ENCODE assay signal across 25 cellular contexts in the genomic region with DNA sequence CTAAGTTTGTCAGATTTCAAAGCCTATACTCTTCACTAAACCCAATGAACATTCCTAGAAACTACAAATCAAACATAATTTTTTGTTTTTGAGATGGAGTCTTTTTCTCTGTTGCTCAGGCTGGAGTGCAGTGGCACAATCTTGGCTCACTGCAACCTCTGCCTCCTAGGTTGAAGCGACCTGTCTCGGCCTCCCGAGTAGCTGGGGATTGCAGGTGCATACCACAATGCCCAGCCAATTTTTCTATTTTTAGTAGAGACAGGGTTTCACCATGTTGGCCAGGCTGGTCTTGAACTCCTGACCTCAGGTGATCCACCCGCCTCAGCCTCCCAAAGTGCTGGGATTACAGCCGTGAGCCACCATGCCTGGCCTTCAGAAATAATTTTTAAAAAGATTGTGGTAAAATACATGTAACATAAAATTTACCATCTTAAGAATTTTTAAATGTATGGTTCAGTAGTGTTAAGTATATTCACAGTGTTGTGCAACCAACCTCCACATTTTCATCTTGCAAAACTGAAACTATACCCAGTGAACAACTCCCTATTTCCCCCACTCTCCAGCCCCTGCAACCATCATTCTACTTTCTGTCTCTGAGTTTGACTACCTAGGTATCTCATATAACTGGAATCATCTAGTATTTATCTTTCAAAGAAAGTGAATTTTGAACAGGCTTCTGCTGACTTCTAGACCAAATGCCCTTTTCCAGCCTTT. TPM values are rescaled to one million over a fixed set of nuclear protein-coding genes. Genes with fewer than 3 reads are reported as not detected.
DNase-seq lines count a peak whose midpoint lies in the region; ATAC-seq and TF ChIP-seq lines count a peak whose summit lies in the region.
"Had no signal": no experiment of that assay in that cellular context is flagged by ENCODE, and none has a peak within 500 bp of the region (broad histone marks: within the 10 kb centered on the region; RNA-seq: fewer than 3 reads in every experiment).

No MANE protein-coding gene starts in this region.

- H3K23ac ChIP-seq in trophoblast cell (ENCODE audit: low read length) = no peak overlapping the region

- H3K4me3 ChIP-seq in MM.1S (ENCODE audit: low read length) (no peak overlapping the region), psoas muscle (no peak overlapping the region), trophoblast cell (ENCODE audit: low read depth, low read length) (no peak overlapping the region)
- H3K4me3 ChIP-seq: gastroesophageal sphincter, ovary, SJSA1, tibial nerve had no signal

- WGBS in psoas muscle, 3 donors = 26 to 53% (median 37%) methylated on average over 5 of the region's 5 CpGs
- WGBS in trophoblast cell (ENCODE audit: extremely low coverage, insufficient coverage, insufficient read length) = no CpG with 5 or more reads among the region's 5 CpGs

- peaks cover 23% of the 10 kb centered on the region for H3K4me1 ChIP-seq in MM.1S (ENCODE audit: low read length)
- H3K4me1 ChIP-seq in psoas muscle = peaks cover 7% of the 10 kb centered on the region
- H3K4me1 ChIP-seq in trophoblast cell (ENCODE audit: control insufficient read depth in 1 of 2, insufficient read depth in 2 of 2, low read length in 2 of 2) = no peaks in the 10 kb centered on the region
- H3K4me1 ChIP-seq: gastroesophageal sphincter, tibial nerve had no signal

- CTCF ChIA-PET in activated naive CD4-positive, alpha-beta T cell treated with anti-CD3 and anti-CD28 coated beads for 36 hours (lab: Charles Lee) = interaction anchor here (0.6 to 1.4 kb wide), 5 partner anchors 9 to 62 kb away, joined by 3 read pairs; no protein-coding TSS in a partner anchor
- CTCF ChIA-PET in activated B cell treated with CpG ODN at 0.5 μM for 24 hours (lab: Charles Lee) = no interaction called here

- no peaks in the 10 kb centered on the region for H3K79me1 ChIP-seq in trophoblast cell (ENCODE audit: low read length)

- no peak overlapping the region for H2BK12ac ChIP-seq in trophoblast cell (ENCODE audit: low read length)

- H3K9me2 ChIP-seq in MM.1S (replicated peaks; ENCODE audit: insufficient read depth, low read length) = no peaks in the 10 kb centered on the region

- TF ChIP-seq CTCF in MM.1S (IDR thresholded peaks at IDR 0.05; ENCODE audit: low read length) (no peak), activated B cell treated with CpG ODN at 0.5 μM for 24 hours (IDR thresholded peaks at IDR 0.05) (no peak), psoas muscle (IDR thresholded peaks at IDR 0.05) (no peak)

- H3K36me3 ChIP-seq in MM.1S (replicated peaks; ENCODE audit: insufficient read depth, low read length) (peaks cover 18% of the 10 kb centered on the region), psoas muscle (ENCODE audit: insufficient read depth in 1 of 2, low read depth in 1 of 2) (peaks cover 20 to 89% of the 10 kb centered on the region in 2 donors), trophoblast cell (ENCODE audit: control insufficient read depth in 1 of 2, insufficient read depth in 2 of 2, low read length in 2 of 2) (peaks cover 48 to 60% of the 10 kb centered on the region in 2 experiments)
- H3K36me3 ChIP-seq: ovary had no signal

- no peak overlapping the region for H4K91ac ChIP-seq in trophoblast cell (ENCODE audit: low read depth, low read length)

- H4K8ac ChIP-seq in trophoblast cell (ENCODE audit: low read depth, low read length) = no peak overlapping the region

- H3K27me3 Mint-ChIP-seq in activated naive CD4-positive, alpha-beta T cell treated with anti-CD3 and anti-CD28 coated beads for 36 hours (ENCODE audit: low read depth) = no peaks in the 10 kb centered on the region
- no peaks in the 10 kb centered on the region for H3K27me3 Mint-ChIP-seq in activated B cell treated with CpG ODN at 0.5 μM for 24 hours
- H3K27me3 Mint-ChIP-seq: stimulated activated naive B cell treated with anti-CD40 and anti-IgM and Interleukin-4, amounts not matched to agents 10 μg/mL and 1 μg/mL and 100 μg/mL, for 72 hours had no signal

- no peak overlapping the region for H4K12ac ChIP-seq in trophoblast cell (ENCODE audit: low read depth, low read length)

- H3K4me3 Mint-ChIP-seq in activated naive CD4-positive, alpha-beta T cell treated with anti-CD3 and anti-CD28 coated beads for 36 hours = no peak overlapping the region
- no peak overlapping the region for H3K4me3 Mint-ChIP-seq in activated B cell treated with CpG ODN at 0.5 μM for 24 hours
- H3K4me3 Mint-ChIP-seq: stimulated activated naive B cell treated with anti-CD40 and anti-IgM and Interleukin-4, amounts not matched to agents 10 μg/mL and 1 μg/mL and 100 μg/mL, for 72 hours had no signal

- H3K27ac ChIP-seq in MM.1S (ENCODE audit: low read length) (peak overlapping the region; percentile 52; the same call in 1 of the 2 replicates), psoas muscle (peak overlapping the region; percentile 50), trophoblast cell (ENCODE audit: low read depth, low read length) (no peak overlapping the region)
- H3K27ac ChIP-seq: gastroesophageal sphincter, ovary, SJSA1, tibial nerve had no signal

- H3K14ac ChIP-seq in trophoblast cell (ENCODE audit: low read length) = no peak overlapping the region

- no peak overlapping the region for H2BK5ac ChIP-seq in trophoblast cell (ENCODE audit: low read depth, low read length, poor library complexity)

- H2AFZ ChIP-seq in MM.1S (ENCODE audit: low read length) (no peak overlapping the region), trophoblast cell (ENCODE audit: insufficient read depth, low read length, poor library complexity) (no peak overlapping the region)

- no peak overlapping the region for H3K18ac ChIP-seq in trophoblast cell (ENCODE audit: low read length)

- POLR2A ChIA-PET in activated B cell treated with CpG ODN at 0.5 μM for 24 hours (lab: Charles Lee) = interaction anchor here (0.6 kb wide), 1 partner anchor 233 kb away, joined by 5 read pairs; no protein-coding TSS in a partner anchor

- intact Hi-C loops in activated naive CD4-positive, alpha-beta T cell treated with anti-CD3 and anti-CD28 coated beads for 36 hours (cut with micrococcal nuclease) = no loop called here
- intact Hi-C loops in activated B cell treated with CpG ODN at 0.5 μM for 24 hours (cut with micrococcal nuclease) (no loop called here), psoas muscle (cut with DNase I) (loop anchor here in 1 of 2 donors (10.0 kb wide), 1 partner anchor 56 kb away; no protein-coding TSS in a partner anchor)

- H3K9me3 Mint-ChIP-seq in activated naive CD4-positive, alpha-beta T cell treated with anti-CD3 and anti-CD28 coated beads for 36 hours = no peaks in the 10 kb centered on the region
- no peaks in the 10 kb centered on the region for H3K9me3 Mint-ChIP-seq in activated B cell treated with CpG ODN at 0.5 μM for 24 hours
- H3K9me3 Mint-ChIP-seq: stimulated activated naive B cell treated with anti-CD40 and anti-IgM and Interleukin-4, amounts not matched to agents 10 μg/mL and 1 μg/mL and 100 μg/mL, for 72 hours had no signal

- no peaks in the 10 kb centered on the region for H4K20me1 ChIP-seq in MM.1S (ENCODE audit: insufficient read depth, low read length)

- H3K4me1 Mint-ChIP-seq in activated naive CD4-positive, alpha-beta T cell treated with anti-CD3 and anti-CD28 coated beads for 36 hours (ENCODE audit: low read depth) = peaks cover 50% of the 10 kb centered on the region
- H3K4me1 Mint-ChIP-seq in activated B cell treated with CpG ODN at 0.5 μM for 24 hours = peaks cover 1% of the 10 kb centered on the region

- H3K36me3 Mint-ChIP-seq in activated naive CD4-positive, alpha-beta T cell treated with anti-CD3 and anti-CD28 coated beads for 36 hours (ENCODE audit: low read depth) = peaks cover 47% of the 10 kb centered on the region
- peaks cover 72% of the 10 kb centered on the region for H3K36me3 Mint-ChIP-seq in activated B cell treated with CpG ODN at 0.5 μM for 24 hours (ENCODE audit: low read depth)

- H3K27ac Mint-ChIP-seq in activated naive CD4-positive, alpha-beta T cell treated with anti-CD3 and anti-CD28 coated beads for 36 hours = peak overlapping the region; percentile 47
- H3K27ac Mint-ChIP-seq in activated B cell treated with CpG ODN at 0.5 μM for 24 hours = peak overlapping the region; percentile 42

- no peak overlapping the region for H3K4ac ChIP-seq in trophoblast cell (ENCODE audit: low read depth, low read length)

- ATAC-seq in activated B cell treated with CpG ODN at 0.5 μM for 24 hours (ENCODE audit: low read depth) = no peak
- ATAC-seq in psoas muscle = peak; percentile 51 to 69 (median 55)
- ATAC-seq in GM19452 (IDR thresholded peaks at IDR 0.05; ENCODE audit: unreplicated experiment) = no peak
- ATAC-seq: activated CD4-positive, CD25-positive, alpha-beta regulatory T cell treated with anti-CD3 and anti-CD28 coated beads, Interleukin-2, amount 50 U/mL, for 24 hours; gastroesophageal sphincter; sciatic nerve; stimulated activated naive B cell treated with anti-CD40 and anti-IgM and Interleukin-4, amounts not matched to agents 10 μg/mL and 1 μg/mL and 100 μg/mL, for 72 hours had no signal

- no peaks in the 10 kb centered on the region for H3K9me3 ChIP-seq in MM.1S (replicated peaks; ENCODE audit: insufficient read depth, low read length)
- H3K9me3 ChIP-seq in psoas muscle = no peaks in the 10 kb centered on the region
- no peaks in the 10 kb centered on the region for H3K9me3 ChIP-seq in trophoblast cell (ENCODE audit: insufficient read depth, low read depth, low read length)
- H3K9me3 ChIP-seq: gastroesophageal sphincter, ovary, SJSA1, tibial nerve had no signal

- H2BK120ac ChIP-seq in trophoblast cell (ENCODE audit: insufficient read depth, low read length, poor library complexity) = no peak overlapping the region

- no peak overlapping the region for H2AK5ac ChIP-seq in trophoblast cell (ENCODE audit: low read length)

- peaks cover 24% of the 10 kb centered on the region for H3F3A ChIP-seq in MM.1S (ENCODE audit: insufficient read depth, low read length)

- H3K79me2 ChIP-seq in MM.1S (ENCODE audit: low read length) = peaks cover 24% of the 10 kb centered on the region
- H3K79me2 ChIP-seq in trophoblast cell (ENCODE audit: control insufficient read depth, insufficient read depth, low read length, poor library complexity) = no peaks in the 10 kb centered on the region

- peak overlapping the region; percentile 8; the same call in 1 of the 2 replicates for H3K4me2 ChIP-seq in MM.1S (ENCODE audit: low read depth, low read length)
- H3K4me2 ChIP-seq in trophoblast cell (ENCODE audit: low read length) = no peak overlapping the region

- H3K9ac ChIP-seq in MM.1S (ENCODE audit: low read length) (no peak overlapping the region), trophoblast cell (ENCODE audit: low read length) (no peak overlapping the region)

- DNase-seq in activated naive CD4-positive, alpha-beta T cell treated with anti-CD3 and anti-CD28 coated beads for 36 hours = no peak
- DNase-seq in activated naive CD4-positive, alpha-beta T cell treated with Interleukin-2 at 50 U/mL for 16 hours = no peak
- DNase-seq in MM.1S (peak; percentile 83), activated B cell treated with CpG ODN at 0.5 μM for 24 hours (no peak), psoas muscle (no peak), trophoblast cell (no peak)
- DNase-seq: central memory CD4-positive, alpha-beta T cell; COR-L47; GOT3; Kasumi-1; kidney glomerular epithelial cell; NCI-H1417; NCI-H69; ovary; stimulated activated naive B cell treated with anti-CD40 and anti-IgM and Interleukin-4, amounts not matched to agents 10 μg/mL and 1 μg/mL and 100 μg/mL, for 72 hours; T-helper 9 cell had no signal

- no peaks in the 10 kb centered on the region for H3K27me3 ChIP-seq in MM.1S (replicated peaks; ENCODE audit: insufficient read depth, low read length)
- H3K27me3 ChIP-seq in psoas muscle (ENCODE audit: insufficient read depth in 3 of 3, low read length in 2 of 3) = no peaks in the 10 kb centered on the region
- H3K27me3 ChIP-seq in trophoblast cell (ENCODE audit: insufficient read depth, low read length) = no peaks in the 10 kb centered on the region
- H3K27me3 ChIP-seq: gastroesophageal sphincter, ovary, SJSA1, tibial nerve had no signal

RNA-seq across cellular contexts. Expression of a gene that starts 2.7 kb away (rescaled TPM):
- total RNA-seq in activated naive CD4-positive, alpha-beta T cell treated with anti-CD3 and anti-CD28 coated beads for 36 hours = not detected
- total RNA-seq in activated B cell treated with CpG ODN at 0.5 μM for 24 hours (not detected in 2 replicates), psoas muscle (not detected)
- not detected for polyA plus RNA-seq in psoas muscle
- not detected in 2 replicates for polyA plus RNA-seq in trophoblast cell (2013)
- total RNA-seq: Daoy, esophagus mucosa, gastroesophageal sphincter, myocyte, sciatic nerve, SJSA1, tibial nerve had no signal
- polyA plus RNA-seq: ovary had no signal

RNA-seq across cellular contexts. Expression of a gene that starts 11.9 kb away (rescaled TPM):
- 100 to 1,000 TPM; 154 to 164 TPM for total RNA-seq in activated naive CD4-positive, alpha-beta T cell treated with anti-CD3 and anti-CD28 coated beads for 36 hours
- total RNA-seq in activated B cell treated with CpG ODN at 0.5 μM for 24 hours = 209 and 234 TPM in 2 replicates
- total RNA-seq in psoas muscle = 100 to 1,000 TPM in 1 of 4 donors, 10 to 100 TPM in 3; 83.9 to 121 (median 87.5) TPM
- polyA plus RNA-seq in psoas muscle = 10 to 100 TPM; 45.8 to 92.0 (median 81.9) TPM
- polyA plus RNA-seq in trophoblast cell (2013) = 162 and 163 TPM in 2 replicates

RNA-seq across cellular contexts. Expression of a gene that starts 16.9 kb away (rescaled TPM):
- total RNA-seq in activated naive CD4-positive, alpha-beta T cell treated with anti-CD3 and anti-CD28 coated beads for 36 hours = 100 to 1,000 TPM; 587 to 611 TPM
- total RNA-seq in activated B cell treated with CpG ODN at 0.5 μM for 24 hours (466 and 509 TPM in 2 replicates), psoas muscle (1,000 to 10,000 TPM; 2,192 to 3,898 (median 3,031) TPM)
- 1,000 to 10,000 TPM; 1,778 to 2,728 (median 2,516) TPM for polyA plus RNA-seq in psoas muscle
- polyA plus RNA-seq in trophoblast cell (2013) = 374 and 377 TPM in 2 replicates

RNA-seq across cellular contexts. Expression of a gene that starts 54.0 kb away (rescaled TPM):
- under 1 TPM; 0.02 to 0.05 TPM for total RNA-seq in activated naive CD4-positive, alpha-beta T cell treated with anti-CD3 and anti-CD28 coated beads for 36 hours
- total RNA-seq in activated B cell treated with CpG ODN at 0.5 μM for 24 hours (0.22 and 0.27 TPM in 2 replicates), psoas muscle (1 to 10 TPM in 1 of 4 donors, under 1 TPM in 3; 0.05 to 3.0 (median 0.26) TPM)
- polyA plus RNA-seq in psoas muscle = under 1 TPM in 1 of 3 donors, not detected in 2; 0.01 TPM
- 0.01 and 0.03 TPM in 2 replicates for polyA plus RNA-seq in trophoblast cell (2013)
- total RNA-seq: Daoy, gastroesophageal sphincter, SJSA1 had no signal
- polyA plus RNA-seq: ovary had no signal

Comparison
In these comparisons a context has a peak if more than half of its experiments do, and no peak if none do; other contexts are left out.
1. ATAC-seq: peak in psoas muscle (4 of 4); none in activated B cell treated with CpG ODN at 0.5 μM for 24 hours (single experiment) and GM19452 (single experiment).